8 cellular contexts compared by ENCODE assay signal in genomic region chr22:16781074-16781763, GRCh38. TPM values are rescaled to one million over a fixed set of nuclear protein-coding genes. Genes with fewer than 3 reads are reported as not detected.
"Had no signal": no experiment of that assay in that cellular context is flagged by ENCODE, and none has a peak within 500 bp of the region (broad histone marks: within the 10 kb centered on the region; RNA-seq: fewer than 3 reads in every experiment).

No MANE protein-coding gene starts in this region.

- H3K27ac ChIP-seq: HL-60, KMS-11 had no signal

- ATAC-seq: HepG2 had no signal

- H3K4me2 ChIP-seq: KMS-11 had no signal

- H3K9ac ChIP-seq: KMS-11 had no signal

- FAIRE-seq: HepG2 had no signal

- DNase-seq: IMR-90, KBM-7, KG1 had no signal

RNA-seq across cellular contexts. Expression of gene XKR3, which starts 44.0 kb away (rescaled TPM):
- total RNA-seq: HepG2, HT-29, IMR-90 had no signal
- polyA plus RNA-seq: HepG2, IgD-negative memory B cell, IMR-90 had no signal
